Comparison of ENCODE assay signal across 42 cellular contexts in the genomic region with DNA sequence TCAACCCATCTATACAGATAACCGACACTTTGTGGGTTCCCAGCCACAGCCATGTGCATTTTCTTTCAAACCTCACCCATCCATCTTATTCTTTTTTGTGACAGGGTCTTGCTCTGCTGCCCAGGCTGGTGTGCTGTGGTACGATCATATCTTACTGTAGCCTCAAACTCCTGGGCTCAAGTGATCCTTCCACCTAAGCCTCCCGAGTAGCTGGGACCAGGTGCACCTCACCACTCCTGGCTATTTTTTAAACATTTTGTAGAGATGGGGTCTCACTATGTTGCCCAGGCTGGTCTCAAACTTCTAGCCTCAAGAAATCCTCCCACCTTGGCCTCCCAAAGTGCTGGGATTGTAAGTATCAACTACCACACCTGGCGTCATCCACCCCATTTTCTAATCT. TPM values are rescaled to one million over a fixed set of nuclear protein-coding genes. Genes with fewer than 3 reads are reported as not detected.
"Had no signal": no experiment of that assay in that cellular context is flagged by ENCODE, and none has a peak within 500 bp of the region (broad histone marks: within the 10 kb centered on the region; RNA-seq: fewer than 3 reads in every experiment).

No MANE protein-coding gene starts in this region.

- H3K27me3 ChIP-seq: adrenal gland, ascending aorta, brain microvascular endothelial cell had no signal

- H3K4me3 ChIP-seq: adrenal gland, ascending aorta, body of pancreas, breast epithelium, cardiac muscle cell had no signal

- DNase-seq: activated effector memory CD4-positive, alpha-beta T cell treated with anti-CD3 and anti-CD28 coated beads, Interleukin-2, amount 50 U/mL, for 16 hours; activated effector memory CD4-positive, alpha-beta T cell treated with Interleukin-2 at 50 U/mL for 16 hours; activated gamma-delta T cell; activated gamma-delta T cell treated with Interleukin-2 at 50 U/mL for 16 hours; activated naive CD4-positive, alpha-beta T cell; activated naive CD4-positive, alpha-beta T cell treated with anti-CD3 and anti-CD28 coated beads for 36 hours; activated naive CD4-positive, alpha-beta T cell treated with anti-CD3 and anti-CD28 coated beads, Interleukin-2, amount 10 ng/mL, durations not matched to agents 7 days and 5 days; activated naive CD4-positive, alpha-beta T cell treated with anti-CD3 and anti-CD28 coated beads, Interleukin-2, amount 50 U/mL, for 16 hours; activated naive CD4-positive, alpha-beta T cell treated with Interleukin-2 at 50 U/mL for 16 hours; activated naive CD8-positive, alpha-beta T cell treated with anti-CD3 and anti-CD28 coated beads for 36 hours; activated naive CD8-positive, alpha-beta T cell treated with anti-CD3 and anti-CD28 coated beads, Interleukin-2, amount 10 ng/mL, durations not matched to agents 7 days and 5 days; activated naive CD8-positive, alpha-beta T cell treated with anti-CD3 and anti-CD28 coated beads, Interleukin-2, amount 50 U/mL, for 24 hours; activated T-cell treated with anti-CD3 and anti-CD28 coated beads, Interleukin-2, amount 50 U/mL, for 24 hours; activated T-cell treated with anti-CD3 and anti-CD28 coated beads, Interleukin-2, amount 50 U/mL, for 4 hours; activated T-cell treated with anti-CD3 and anti-CD28 coated beads, Interleukin-2, amount 50 U/mL, for 48 hours; activated T-cell treated with anti-CD3 and anti-CD28 coated beads, Interleukin-2, amount 50 U/mL, for 72 hours; adrenal gland; amniotic stem cell; amygdala; anterior cingulate cortex; aorta; body of pancreas; brain microvascular endothelial cell; caudate nucleus; central memory CD4-positive, alpha-beta T cell; cerebellar nuclear complex had no signal

- H3K4me1 ChIP-seq: adrenal gland, ascending aorta, body of pancreas, breast epithelium had no signal

- H3K9me3 ChIP-seq: adrenal gland, ascending aorta, body of pancreas, breast epithelium had no signal

- H3K36me3 ChIP-seq: adrenal gland, ascending aorta, brain microvascular endothelial cell, breast epithelium, cardiac muscle cell had no signal

- H3K9me3 Mint-ChIP-seq: activated naive CD4-positive, alpha-beta T cell treated with anti-CD3 and anti-CD28 coated beads for 36 hours; activated naive CD4-positive, alpha-beta T cell treated with anti-CD3 and anti-CD28 coated beads, Interleukin-2, amount 10 ng/mL, durations not matched to agents 7 days and 5 days; activated naive CD4-positive, alpha-beta T cell treated with anti-CD3 and anti-CD28 coated beads, Interleukin-2, amount 50 U/mL, for 24 hours; activated naive CD4-positive, alpha-beta T cell treated with anti-CD3 and anti-CD28 coated beads, Interleukin-2, amount 50 U/mL, for 72 hours; activated naive CD8-positive, alpha-beta T cell treated with anti-CD3 and anti-CD28 coated beads for 36 hours; activated naive CD8-positive, alpha-beta T cell treated with anti-CD3 and anti-CD28 coated beads, Interleukin-2, amount 10 ng/mL, durations not matched to agents 7 days and 5 days; activated naive CD8-positive, alpha-beta T cell treated with anti-CD3 and anti-CD28 coated beads, Interleukin-2, amount 50 U/mL, for 24 hours; activated T-cell treated with anti-CD3 and anti-CD28 coated beads, Interleukin-2, amount 50 U/mL, for 24 hours; activated T-cell treated with anti-CD3 and anti-CD28 coated beads, Interleukin-2, amount 50 U/mL, for 4 hours; activated T-cell treated with anti-CD3 and anti-CD28 coated beads, Interleukin-2, amount 50 U/mL, for 72 hours; activated T-helper 1 cell treated with anti-CD3 and anti-CD28 coated beads, Interleukin-12 subunit alpha, Interleukin-12 subunit beta, Interleukin-2, Interleukin-4 antibody, amounts not matched to agents 30 ng/mL and 10 ng/mL and 1 ng/mL, durations not matched to agents 14 hours and 24 hours and 36 hours; activated T-helper 17 cell treated with anti-CD3 and anti-CD28 coated beads, Interleukin-2, amount 50 U/mL, for 72 hours; activated T-helper 2 cell treated with anti-CD3 and anti-CD28 coated beads, Interferon-gamma antibody, Interleukin-2, Interleukin-4, amounts not matched to agents 10 μg/mL and 5 μg/mL and 100 μg/mL, durations not matched to agents 14 hours and 24 hours and 36 hours; central memory CD8-positive, alpha-beta T cell had no signal

- ATAC-seq: activated naive CD4-positive, alpha-beta T cell treated with anti-CD3 and anti-CD28 coated beads, Interleukin-2, amount 50 U/mL, for 72 hours; activated naive CD8-positive, alpha-beta T cell treated with anti-CD3 and anti-CD28 coated beads, Interleukin-2, amount 50 U/mL, for 24 hours; activated T-cell treated with anti-CD3 and anti-CD28 coated beads, Interleukin-2, amount 50 U/mL, for 4 hours; activated T-cell treated with anti-CD3 and anti-CD28 coated beads, Interleukin-2, amount 50 U/mL, for 72 hours; activated T-helper 17 cell treated with anti-CD3 and anti-CD28 coated beads, Interleukin-2, amount 50 U/mL, for 72 hours; body of pancreas had no signal

- H3K36me3 Mint-ChIP-seq: activated naive CD4-positive, alpha-beta T cell treated with anti-CD3 and anti-CD28 coated beads, Interleukin-2, amount 10 ng/mL, durations not matched to agents 7 days and 5 days; activated naive CD4-positive, alpha-beta T cell treated with anti-CD3 and anti-CD28 coated beads, Interleukin-2, amount 50 U/mL, for 24 hours; activated naive CD4-positive, alpha-beta T cell treated with anti-CD3 and anti-CD28 coated beads, Interleukin-2, amount 50 U/mL, for 72 hours; activated naive CD8-positive, alpha-beta T cell; activated naive CD8-positive, alpha-beta T cell treated with anti-CD3 and anti-CD28 coated beads for 36 hours; activated naive CD8-positive, alpha-beta T cell treated with anti-CD3 and anti-CD28 coated beads, Interleukin-2, amount 10 ng/mL, durations not matched to agents 7 days and 5 days; brain had no signal

- H3K27ac Mint-ChIP-seq: activated naive CD4-positive, alpha-beta T cell treated with anti-CD3 and anti-CD28 coated beads for 36 hours; activated naive CD4-positive, alpha-beta T cell treated with anti-CD3 and anti-CD28 coated beads, Interleukin-2, amount 10 ng/mL, durations not matched to agents 7 days and 5 days; activated naive CD4-positive, alpha-beta T cell treated with anti-CD3 and anti-CD28 coated beads, Interleukin-2, amount 50 U/mL, for 24 hours; activated naive CD4-positive, alpha-beta T cell treated with anti-CD3 and anti-CD28 coated beads, Interleukin-2, amount 50 U/mL, for 72 hours; activated naive CD8-positive, alpha-beta T cell; activated naive CD8-positive, alpha-beta T cell treated with anti-CD3 and anti-CD28 coated beads for 36 hours; activated naive CD8-positive, alpha-beta T cell treated with anti-CD3 and anti-CD28 coated beads, Interleukin-2, amount 10 ng/mL, durations not matched to agents 7 days and 5 days; activated naive CD8-positive, alpha-beta T cell treated with anti-CD3 and anti-CD28 coated beads, Interleukin-2, amount 50 U/mL, for 24 hours; activated T-cell treated with anti-CD3 and anti-CD28 coated beads, Interleukin-2, amount 50 U/mL, for 24 hours; activated T-cell treated with anti-CD3 and anti-CD28 coated beads, Interleukin-2, amount 50 U/mL, for 72 hours; activated T-helper 1 cell treated with anti-CD3 and anti-CD28 coated beads, Interleukin-12 subunit alpha, Interleukin-12 subunit beta, Interleukin-2, Interleukin-4 antibody, amounts not matched to agents 30 ng/mL and 10 ng/mL and 1 ng/mL, durations not matched to agents 14 hours and 24 hours and 36 hours; activated T-helper 17 cell treated with anti-CD3 and anti-CD28 coated beads, Interleukin-2, amount 50 U/mL, for 72 hours; activated T-helper 2 cell treated with anti-CD3 and anti-CD28 coated beads, Interferon-gamma antibody, Interleukin-2, Interleukin-4, amounts not matched to agents 10 μg/mL and 5 μg/mL and 100 μg/mL, durations not matched to agents 14 hours and 24 hours and 36 hours; brain had no signal

- H3K4me3 Mint-ChIP-seq: activated naive CD4-positive, alpha-beta T cell treated with anti-CD3 and anti-CD28 coated beads for 36 hours; activated naive CD4-positive, alpha-beta T cell treated with anti-CD3 and anti-CD28 coated beads, Interleukin-2, amount 10 ng/mL, durations not matched to agents 7 days and 5 days; activated naive CD4-positive, alpha-beta T cell treated with anti-CD3 and anti-CD28 coated beads, Interleukin-2, amount 50 U/mL, for 24 hours; activated naive CD8-positive, alpha-beta T cell; activated naive CD8-positive, alpha-beta T cell treated with anti-CD3 and anti-CD28 coated beads for 36 hours; activated naive CD8-positive, alpha-beta T cell treated with anti-CD3 and anti-CD28 coated beads, Interleukin-2, amount 10 ng/mL, durations not matched to agents 7 days and 5 days; activated naive CD8-positive, alpha-beta T cell treated with anti-CD3 and anti-CD28 coated beads, Interleukin-2, amount 50 U/mL, for 24 hours; activated T-cell treated with anti-CD3 and anti-CD28 coated beads, Interleukin-2, amount 50 U/mL, for 24 hours; activated T-cell treated with anti-CD3 and anti-CD28 coated beads, Interleukin-2, amount 50 U/mL, for 4 hours; activated T-cell treated with anti-CD3 and anti-CD28 coated beads, Interleukin-2, amount 50 U/mL, for 72 hours; activated T-helper 1 cell treated with anti-CD3 and anti-CD28 coated beads, Interleukin-12 subunit alpha, Interleukin-12 subunit beta, Interleukin-2, Interleukin-4 antibody, amounts not matched to agents 30 ng/mL and 10 ng/mL and 1 ng/mL, durations not matched to agents 14 hours and 24 hours and 36 hours; activated T-helper 17 cell treated with anti-CD3 and anti-CD28 coated beads, Interleukin-2, amount 50 U/mL, for 72 hours; brain; central memory CD8-positive, alpha-beta T cell had no signal

- H3K4me1 Mint-ChIP-seq: activated naive CD4-positive, alpha-beta T cell treated with anti-CD3 and anti-CD28 coated beads, Interleukin-2, amount 10 ng/mL, durations not matched to agents 7 days and 5 days; activated naive CD4-positive, alpha-beta T cell treated with anti-CD3 and anti-CD28 coated beads, Interleukin-2, amount 50 U/mL, for 24 hours; activated naive CD8-positive, alpha-beta T cell treated with anti-CD3 and anti-CD28 coated beads for 36 hours; activated naive CD8-positive, alpha-beta T cell treated with anti-CD3 and anti-CD28 coated beads, Interleukin-2, amount 10 ng/mL, durations not matched to agents 7 days and 5 days; activated naive CD8-positive, alpha-beta T cell treated with anti-CD3 and anti-CD28 coated beads, Interleukin-2, amount 50 U/mL, for 24 hours; activated T-helper 17 cell treated with anti-CD3 and anti-CD28 coated beads, Interleukin-2, amount 50 U/mL, for 72 hours; brain; central memory CD8-positive, alpha-beta T cell had no signal

- FAIRE-seq: astrocyte, bronchial epithelial cell had no signal

- H3K27ac ChIP-seq: adrenal gland, ascending aorta, body of pancreas, brain microvascular endothelial cell, breast epithelium, cardiac muscle cell had no signal

RNA-seq across cellular contexts. Expression of a gene that starts 24.7 kb away (rescaled TPM):
- total RNA-seq: activated naive CD4-positive, alpha-beta T cell treated with anti-CD3 and anti-CD28 coated beads for 36 hours; activated naive CD8-positive, alpha-beta T cell treated with anti-CD3 and anti-CD28 coated beads for 36 hours; activated naive CD8-positive, alpha-beta T cell treated with anti-CD3 and anti-CD28 coated beads, Interleukin-2, amount 10 ng/mL, durations not matched to agents 7 days and 5 days; activated T-cell treated with anti-CD3 and anti-CD28 coated beads, Interleukin-2, amount 50 U/mL, for 72 hours; activated T-helper 17 cell treated with anti-CD3 and anti-CD28 coated beads, Interleukin-2, amount 50 U/mL, for 72 hours; activated T-helper 2 cell treated with anti-CD3 and anti-CD28 coated beads, Interferon-gamma antibody, Interleukin-2, Interleukin-4, amounts not matched to agents 10 μg/mL and 5 μg/mL and 100 μg/mL, durations not matched to agents 14 hours and 24 hours and 36 hours; adrenal gland; aorta; ascending aorta; astrocyte; body of pancreas; breast epithelium; bronchial epithelial cell; cardiac muscle cell; cardiac septum; chondrocyte had no signal
- polyA plus RNA-seq: adipose tissue, aorta had no signal
